ENCODE assay signal across 16 cellular contexts in the genomic region with DNA sequence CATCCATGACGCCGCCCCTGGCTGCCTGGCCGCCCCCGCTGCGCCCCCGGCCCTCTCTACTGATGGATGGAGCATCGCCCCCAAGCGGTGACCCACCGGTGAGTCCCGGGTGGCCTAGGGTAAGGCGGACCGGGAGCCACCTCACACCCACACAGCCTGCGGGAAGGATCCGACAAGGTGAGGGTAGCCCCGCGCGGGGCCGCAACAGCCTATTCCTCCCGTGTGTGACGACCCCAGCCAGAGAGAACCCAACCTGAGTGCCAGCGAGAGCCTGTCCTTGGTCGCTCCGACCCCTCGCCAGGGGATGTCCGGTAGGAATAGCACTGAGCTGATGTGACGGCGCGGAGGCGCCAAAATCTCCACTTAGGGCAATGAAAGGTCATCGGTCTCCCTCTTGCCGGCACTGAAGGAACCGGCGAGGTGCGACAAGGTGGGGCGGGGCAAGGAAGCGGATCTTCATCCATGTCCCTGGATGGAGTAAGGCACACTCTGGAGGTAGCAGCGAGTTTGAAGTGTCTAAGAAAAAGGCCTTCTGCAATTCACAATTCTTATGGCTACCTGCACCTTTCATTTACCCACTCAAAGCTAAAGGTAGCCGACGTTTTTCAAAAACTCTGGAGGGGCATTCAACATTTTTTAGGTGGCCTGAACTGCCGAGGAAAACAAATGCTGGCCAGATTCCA. TPM values are rescaled to one million over a fixed set of nuclear protein-coding genes. Genes with fewer than 3 reads are reported as not detected.
DNase-seq lines count a peak whose midpoint lies in the region; ATAC-seq and TF ChIP-seq lines count a peak whose summit lies in the region.
"Had no signal": no experiment of that assay in that cellular context is flagged by ENCODE, and none has a peak within 500 bp of the region (broad histone marks: within the 10 kb centered on the region; RNA-seq: fewer than 3 reads in every experiment).

No MANE protein-coding gene starts in this region.

- 0 out of 2 replicates have a peak, but pooled peaks have one; percentile 5 for TF ChIP-seq CTCF in GM12874 (IDR thresholded peaks at IDR 0.05; ENCODE audit: insufficient read depth, low read depth, low read length)
- no peak for TF ChIP-seq CTCF in mammary epithelial cell (conservative IDR thresholded peaks at IDR 0.05 in 1 of 2, IDR thresholded peaks at IDR 0.05 in 1 of 2; ENCODE audit: extremely low read depth in 1 of 2, insufficient read depth in 1 of 2, low read depth in 1 of 2, low read length in 2 of 2)

- H3K79me2 ChIP-seq in mammary epithelial cell (ENCODE audit: insufficient read depth, low read length), result no peaks in the 10 kb centered on the region

- H3K4ac ChIP-seq in mesenchymal stem cell (ENCODE audit: low read depth in 1 of 2, low read length in 2 of 2), result no peak overlapping the region

- H3K4me3 ChIP-seq in CD4-positive, alpha-beta memory T cell (ENCODE audit: low read length in 2 of 2), result no peak overlapping the region
- H3K4me3 ChIP-seq in mammary epithelial cell (replicated peaks in 1 of 3; ENCODE audit: insufficient read depth in 1 of 3, low read depth in 2 of 3, low read length in 3 of 3), result no peak overlapping the region
- H3K4me3 ChIP-seq in naive thymus-derived CD4-positive, alpha-beta T cell (ENCODE audit: low read length), result peak overlapping the region; percentile 48
- H3K4me3 ChIP-seq in mesenchymal stem cell (ENCODE audit: insufficient read depth in 1 of 2, low read depth in 1 of 2, low read length in 2 of 2), result peak overlapping the region in 1 of 2 experiments; percentile 51
- H3K4me3 ChIP-seq: PC-9 had no signal

- H3K4me2 ChIP-seq in mammary epithelial cell (ENCODE audit: insufficient read depth, low read depth, low read length) (no peak overlapping the region), mesenchymal stem cell (ENCODE audit: low read length, poor library complexity, severe bottlenecking) (no peak overlapping the region)
- H3K4me2 ChIP-seq: PC-9 had no signal

- no peak overlapping the region for H2BK12ac ChIP-seq in mesenchymal stem cell (ENCODE audit: low read length in 2 of 2)

- peak overlapping the region in 7 of 8 donors; percentile 22 to 77 (median 59) for H3K4me3 Mint-ChIP-seq in CD4-positive, alpha-beta memory T cell
- H3K4me3 Mint-ChIP-seq in naive thymus-derived CD4-positive, alpha-beta T cell, result peak overlapping the region; percentile 7 to 89 (median 78)

- no peak overlapping the region for H4K8ac ChIP-seq in mesenchymal stem cell (ENCODE audit: low read length)

- in situ Hi-C loops in mammary epithelial cell (cut with MboI; ENCODE audit: low sequenced_read_pairs in 2 of 2), result no loop called here

- no peak overlapping the region for H2BK120ac ChIP-seq in mesenchymal stem cell (ENCODE audit: low read depth, low read length)

- H3K9ac ChIP-seq in mammary epithelial cell (ENCODE audit: insufficient read depth, low read length), result no peak overlapping the region
- H3K9ac ChIP-seq in mesenchymal stem cell (ENCODE audit: low read length), result no peak overlapping the region

- H3K14ac ChIP-seq in mesenchymal stem cell (ENCODE audit: low read length in 2 of 2), result peak overlapping the region in 1 of 2 experiments; percentile 22

- peak; percentile 31 for ATAC-seq in naive thymus-derived CD4-positive, alpha-beta T cell
- no peak for ATAC-seq in left lobe of liver

- no peak overlapping the region for H3K27ac ChIP-seq in CD4-positive, alpha-beta memory T cell (ENCODE audit: low read depth, low read length)
- H3K27ac ChIP-seq in mammary epithelial cell (ENCODE audit: insufficient read depth, low read depth, low read length) (no peak overlapping the region), mesenchymal stem cell (ENCODE audit: low read length, poor library complexity, severe bottlenecking) (no peak overlapping the region)
- no peak overlapping the region for H3K27ac ChIP-seq in naive thymus-derived CD4-positive, alpha-beta T cell (ENCODE audit: low read depth, low read length)
- H3K27ac ChIP-seq: PC-9 had no signal

- peak in 1 of 5 donors; percentile 3 for DNase-seq in CD4-positive, alpha-beta memory T cell
- no peak for DNase-seq in mammary epithelial cell
- DNase-seq in naive thymus-derived CD4-positive, alpha-beta T cell, result peak in 5 of 9 donors; percentile 0 to 12 (median 7)
- DNase-seq in left lobe of liver (ENCODE audit: low spot score), result no peak
- no peak for DNase-seq in mesenchymal stem cell
- DNase-seq in GM03348 (ENCODE audit: low spot score), result no peak
- DNase-seq in SK-N-DZ (ENCODE audit: low spot score), result no peak
- DNase-seq: dermis blood vessel endothelial cell, GDM1, NCI-H1092, NCI-H446, PC-9 had no signal

- intact Hi-C loops in CD4-positive, alpha-beta memory T cell (cut with micrococcal nuclease), result no loop called here
- intact Hi-C loops in mammary epithelial cell (cut with micrococcal nuclease), result no loop called here
- intact Hi-C loops in naive thymus-derived CD4-positive, alpha-beta T cell (cut with micrococcal nuclease), result loop anchor here (2.0 to 5.0 kb wide), 3 partner anchors 20 to 49 kb away; no protein-coding TSS in a partner anchor

- H3K23ac ChIP-seq in mesenchymal stem cell (ENCODE audit: low read length in 2 of 2), result peak overlapping the region in 1 of 2 experiments; percentile 59

- dilution Hi-C loops in mammary epithelial cell (cut with HindIII; ENCODE audit: low sequenced_read_pairs), result no loop called here

- no peaks in the 10 kb centered on the region for H4K20me1 ChIP-seq in mammary epithelial cell (ENCODE audit: insufficient read depth, low read length)

- peaks cover 15 to 27% of the 10 kb centered on the region in 2 donors for H3K27me3 Mint-ChIP-seq in CD4-positive, alpha-beta memory T cell
- peaks cover 10 to 40% (median 29%) of the 10 kb centered on the region in 5 donors for H3K27me3 Mint-ChIP-seq in naive thymus-derived CD4-positive, alpha-beta T cell

- peaks cover 0 to 7% of the 10 kb centered on the region in 2 donors for H3K36me3 Mint-ChIP-seq in CD4-positive, alpha-beta memory T cell
- peaks cover 0 to 11% (median 5%) of the 10 kb centered on the region in 5 donors for H3K36me3 Mint-ChIP-seq in naive thymus-derived CD4-positive, alpha-beta T cell

- H2BK15ac ChIP-seq in mesenchymal stem cell (ENCODE audit: low read depth, poor library complexity, severe bottlenecking), result no peak overlapping the region

- no peak overlapping the region for H2BK5ac ChIP-seq in mesenchymal stem cell (ENCODE audit: low read depth, low read length, poor library complexity, severe bottlenecking)

- POLR2A ChIA-PET in CD4-positive, alpha-beta memory T cell (lab: Charles Lee; ENCODE audit: partially characterized antibody), result interaction anchor here (1.0 to 1.4 kb wide), 3 partner anchors 72 to 178 kb away, joined by 3 read pairs; a partner anchor contains a TSS
- POLR2A ChIA-PET in naive thymus-derived CD4-positive, alpha-beta T cell (lab: Charles Lee), result interaction anchor here (0.7 to 0.8 kb wide), 3 partner anchors 11 to 74 kb away, joined by 3 read pairs; no protein-coding TSS in a partner anchor

- no peak overlapping the region for H3K18ac ChIP-seq in mesenchymal stem cell (ENCODE audit: low read depth in 1 of 2, low read length in 2 of 2)

- H3K4me1 ChIP-seq in CD4-positive, alpha-beta memory T cell (ENCODE audit: insufficient read depth, low read length), result peaks cover 16% of the 10 kb centered on the region
- H3K4me1 ChIP-seq in mammary epithelial cell (ENCODE audit: insufficient read depth, low read length), result peaks cover 9% of the 10 kb centered on the region
- H3K4me1 ChIP-seq in naive thymus-derived CD4-positive, alpha-beta T cell (ENCODE audit: control insufficient read depth in 2 of 2, insufficient read depth in 2 of 2, low read length in 2 of 2), result no peaks in the 10 kb centered on the region
- H3K4me1 ChIP-seq in mesenchymal stem cell (ENCODE audit: control insufficient read depth, insufficient read depth, low read depth, low read length), result no peaks in the 10 kb centered on the region

- H2AK5ac ChIP-seq in mesenchymal stem cell (ENCODE audit: low read length, severe bottlenecking), result no peak overlapping the region

- H3K4me1 Mint-ChIP-seq in CD4-positive, alpha-beta memory T cell, result peaks cover 11 to 28% (median 14%) of the 10 kb centered on the region in 4 donors
- peaks cover 8 to 19% (median 13%) of the 10 kb centered on the region in 7 donors for H3K4me1 Mint-ChIP-seq in naive thymus-derived CD4-positive, alpha-beta T cell

- H3K27ac Mint-ChIP-seq in CD4-positive, alpha-beta memory T cell, result no peak overlapping the region
- H3K27ac Mint-ChIP-seq in naive thymus-derived CD4-positive, alpha-beta T cell, result peak overlapping the region in 2 of 9 donors; percentile 19 to 29

- no peaks in the 10 kb centered on the region for H3K36me3 ChIP-seq in CD4-positive, alpha-beta memory T cell (ENCODE audit: insufficient read depth, low read length)
- H3K36me3 ChIP-seq in mammary epithelial cell (ENCODE audit: insufficient read depth, low read length) (no peaks in the 10 kb centered on the region), mesenchymal stem cell (ENCODE audit: control insufficient read depth in 1 of 2, insufficient read depth in 2 of 2, low read depth in 1 of 2, low read length in 2 of 2) (no peaks in the 10 kb centered on the region)
- H3K36me3 ChIP-seq in naive thymus-derived CD4-positive, alpha-beta T cell (ENCODE audit: control insufficient read depth in 2 of 3, insufficient read depth in 3 of 3, low read length in 3 of 3), result no peaks in the 10 kb centered on the region

- 0% methylated on average over 7 of the region's 40 CpGs for WGBS in mammary epithelial cell (ENCODE audit: low coverage, missing lambda C conversion rate)
- WGBS in mesenchymal stem cell, result 63% methylated on average over 40 of the region's 40 CpGs

- no peaks in the 10 kb centered on the region for H3K79me1 ChIP-seq in mesenchymal stem cell (replicated peaks; ENCODE audit: low read length, poor library complexity, severe bottlenecking)

- no TSS peak for BruUV-seq in mammary epithelial cell (replicated peaks; lab: Mats Ljungman, UMichigan)

- peak overlapping the region; percentile 20 for H2AFZ ChIP-seq in mammary epithelial cell (ENCODE audit: low read depth, low read length)
- H2AFZ ChIP-seq in mesenchymal stem cell (ENCODE audit: low read depth, low read length), result no peak overlapping the region
- H2AFZ ChIP-seq: PC-9 had no signal

- peaks cover 9% of the 10 kb centered on the region for H3K27me3 ChIP-seq in CD4-positive, alpha-beta memory T cell (ENCODE audit: insufficient read depth, low read length)
- peaks cover 17% of the 10 kb centered on the region for H3K27me3 ChIP-seq in mammary epithelial cell (ENCODE audit: insufficient read depth, low read length)
- H3K27me3 ChIP-seq in naive thymus-derived CD4-positive, alpha-beta T cell (ENCODE audit: control insufficient read depth in 2 of 2, insufficient read depth in 2 of 2, low read length in 2 of 2), result peaks cover 5 to 6% of the 10 kb centered on the region in 2 donors
- peaks cover 18 to 21% of the 10 kb centered on the region in 2 experiments for H3K27me3 ChIP-seq in mesenchymal stem cell (ENCODE audit: control insufficient read depth in 1 of 2, insufficient read depth in 1 of 2, low read length in 2 of 2)

- H4K91ac ChIP-seq in mesenchymal stem cell (ENCODE audit: low read length), result no peak overlapping the region

- H3K9me3 ChIP-seq in CD4-positive, alpha-beta memory T cell (ENCODE audit: control insufficient read depth in 1 of 2, low read length in 2 of 2), result no peaks in the 10 kb centered on the region
- H3K9me3 ChIP-seq in mammary epithelial cell (replicated peaks; ENCODE audit: insufficient read depth, low read length), result no peaks in the 10 kb centered on the region
- H3K9me3 ChIP-seq in naive thymus-derived CD4-positive, alpha-beta T cell (ENCODE audit: control insufficient read depth in 2 of 3, low read length in 3 of 3), result no peaks in the 10 kb centered on the region
- peaks cover 2% of the 10 kb centered on the region for H3K9me3 ChIP-seq in mesenchymal stem cell (ENCODE audit: control insufficient read depth, low read length)

- CTCF ChIA-PET in CD4-positive, alpha-beta memory T cell (lab: Charles Lee; ENCODE audit: partially characterized antibody), result interaction anchor here (1.6 kb wide), 1 partner anchor 48 kb away, joined by 5 read pairs; no protein-coding TSS in a partner anchor
- CTCF ChIA-PET in mammary epithelial cell (lab: Charles Lee; ENCODE audit: low non-redundant PET), result no interaction called here
- CTCF ChIA-PET in naive thymus-derived CD4-positive, alpha-beta T cell (lab: Charles Lee), result no interaction called here

- H3K9me3 Mint-ChIP-seq in CD4-positive, alpha-beta memory T cell, result peaks cover 0 to 8% (median 4%) of the 10 kb centered on the region in 8 donors
- peaks cover 0 to 10% (median 5%) of the 10 kb centered on the region in 11 donors for H3K9me3 Mint-ChIP-seq in naive thymus-derived CD4-positive, alpha-beta T cell

RNA-seq across cellular contexts. Expression of a gene that starts 19.7 kb away (rescaled TPM):
- not detected for total RNA-seq in CD4-positive, alpha-beta memory T cell
- not detected for polyA plus RNA-seq in CD4-positive, alpha-beta memory T cell
- not detected for total RNA-seq in mammary epithelial cell
- polyA plus RNA-seq in mammary epithelial cell, result not detected
- not detected for polyA minus RNA-seq in mammary epithelial cell
- total RNA-seq in naive thymus-derived CD4-positive, alpha-beta T cell, result not detected
- polyA plus RNA-seq in naive thymus-derived CD4-positive, alpha-beta T cell, result not detected
- 0.15 TPM for total RNA-seq in left lobe of liver
- polyA plus RNA-seq in mesenchymal stem cell (2013, experiment 1 of 2), result not detected
- not detected for polyA plus RNA-seq in mesenchymal stem cell (2013, experiment 2 of 2)
- not detected in 2 replicates for polyA plus RNA-seq in SK-N-DZ (2014; cell fraction: cytosol; rRNA removed)
- not detected in 2 replicates for polyA plus RNA-seq in SK-N-DZ (2014; cell fraction: nucleus; rRNA removed)
- total RNA-seq: dermis blood vessel endothelial cell; myocyte; PC-9; renal cortical epithelial cell; T-helper 2 cell treated with Interferon-gamma antibody and Interleukin-4, amounts not matched to agents 100 ng/mL and 5 ng/mL, for 36 hours had no signal

RNA-seq across cellular contexts. Expression of a gene that starts 43.4 kb away (rescaled TPM):
- total RNA-seq in CD4-positive, alpha-beta memory T cell, result 1 to 10 TPM; 1.7 to 1.9 TPM
- 10 to 100 TPM; 15.6 to 18.2 TPM for polyA plus RNA-seq in CD4-positive, alpha-beta memory T cell
- total RNA-seq in mammary epithelial cell (1 to 10 TPM in 1 of 2 donors, under 1 TPM in 1; 0.87 to 1.0 TPM), left lobe of liver (0.23 TPM)
- 0.58 TPM for polyA plus RNA-seq in mammary epithelial cell
- 3.5 TPM for polyA minus RNA-seq in mammary epithelial cell
- 10 to 100 TPM in 3 of 5 experiments, 1 to 10 TPM in 2; 7.0 to 38.0 (median 18.8) TPM for total RNA-seq in naive thymus-derived CD4-positive, alpha-beta T cell
- 100 to 1,000 TPM; 126 to 136 TPM for polyA plus RNA-seq in naive thymus-derived CD4-positive, alpha-beta T cell
- not detected for polyA plus RNA-seq in mesenchymal stem cell (2013, experiment 1 of 2)
- not detected for polyA plus RNA-seq in mesenchymal stem cell (2013, experiment 2 of 2)
- polyA plus RNA-seq in SK-N-DZ (2014; cell fraction: cytosol; rRNA removed), result not detected in 2 replicates
- not detected in 2 replicates for polyA plus RNA-seq in SK-N-DZ (2014; cell fraction: nucleus; rRNA removed)
- total RNA-seq: PC-9 had no signal

Comparison
In these comparisons a context has a peak if more than half of its experiments do, and no peak if none do; other contexts are left out.
1. DNase-seq: peak in naive thymus-derived CD4-positive, alpha-beta T cell (5 of 9); none in mammary epithelial cell (single experiment), left lobe of liver (single experiment), mesenchymal stem cell (single experiment), GM03348 (single experiment) and SK-N-DZ (single experiment).
2. intact Hi-C loops: an anchor here in naive thymus-derived CD4-positive, alpha-beta T cell (2.0 to 5.0 kb wide); none called in CD4-positive, alpha-beta memory T cell and mammary epithelial cell.